Comparison of ENCODE assay signal across 17 cellular contexts in the genomic region with DNA sequence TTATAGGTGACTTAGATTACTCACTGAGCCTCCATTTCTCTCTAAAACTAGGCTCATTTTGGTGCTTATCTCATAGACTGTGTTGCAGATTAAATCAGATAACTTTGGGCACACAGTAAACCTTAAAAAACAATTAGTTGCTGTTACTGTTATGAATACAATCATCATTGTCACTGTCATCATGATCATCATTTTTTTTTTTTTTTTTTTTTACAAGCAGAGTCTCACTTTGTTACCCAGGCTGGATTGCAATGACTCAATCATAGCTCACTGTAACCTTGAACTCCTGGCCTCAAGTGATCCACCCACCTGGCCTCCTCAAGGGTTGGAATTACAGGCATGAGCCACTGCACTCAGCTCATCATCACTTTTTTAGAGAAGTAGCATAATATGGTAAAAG. TPM values are rescaled to one million over a fixed set of nuclear protein-coding genes. Genes with fewer than 3 reads are reported as not detected.
DNase-seq lines count a peak whose midpoint lies in the region; ATAC-seq and FAIRE-seq lines count a peak whose summit lies in the region.
"Had no signal": no experiment of that assay in that cellular context is flagged by ENCODE, and none has a peak within 500 bp of the region (broad histone marks: within the 10 kb centered on the region; RNA-seq: fewer than 3 reads in every experiment).

No MANE protein-coding gene starts in this region.

- intact Hi-C loops in left colon (cut with DNase I, micrococcal nuclease) = loop anchor here in 1 of 2 donors (10.0 kb wide), 1 partner anchor 214 kb away; no protein-coding TSS in a partner anchor

- FAIRE-seq in frontal cortex (lab: Jason Lieb, UNC) = no peak
- FAIRE-seq: K562 had no signal

- ATAC-seq in left colon (peak; percentile 61), GM21526 (IDR thresholded peaks at IDR 0.05; ENCODE audit: low FRiP score, unreplicated experiment) (no peak)
- ATAC-seq: gastroesophageal sphincter, K562, left lung had no signal

- peak in 2 of 3 donors; percentile 5 to 16 for DNase-seq in stimulated activated CD4-positive, alpha-beta T cell treated with anti-CD3 and anti-CD28 coated beads, Interleukin-12 subunit alpha, Interleukin-12 subunit beta, amount 100 ng/mL, for 48 hours (ENCODE audit: low read depth in 2 of 3, low spot score in 1 of 3)
- no peak for DNase-seq in stimulated activated CD4-positive, alpha-beta T cell treated with anti-CD3 and anti-CD28 coated beads, Interleukin-4, amount 100 ng/mL, for 4 hours
- peak; percentile 38 to 43 for DNase-seq in activated T-cell treated with anti-CD3 and anti-CD28 coated beads, Interleukin-2, amount 50 U/mL, for 48 hours
- DNase-seq in left colon = no peak
- DNase-seq in NCI-H510A treated with DMSO at 0.1 percent for 48 hours (lab: John Stamatoyannopoulos, UW) = no peak
- DNase-seq in frontal cortex (ENCODE audit: low spot score in 2 of 2) = no peak
- DNase-seq: CD8-positive, alpha-beta memory T cell; GOT3; NCI-H1048; NCI-H2081; NCI-H510A; Right ventricle myocardium superior; T-helper 1 cell had no signal

RNA-seq across cellular contexts. Expression of gene VWA8, which starts 60.0 kb away (rescaled TPM):
- total RNA-seq in left colon (10 to 100 TPM; 26.9 to 31.1 TPM), frontal cortex (49.3 TPM)

Comparison
In these comparisons a context has a peak if more than half of its experiments do, and no peak if none do; other contexts are left out.
1. DNase-seq: peak in stimulated activated CD4-positive, alpha-beta T cell treated with anti-CD3 and anti-CD28 coated beads, Interleukin-12 subunit alpha, Interleukin-12 subunit beta, amount 100 ng/mL, for 48 hours (2 of 3) and activated T-cell treated with anti-CD3 and anti-CD28 coated beads, Interleukin-2, amount 50 U/mL, for 48 hours (2 of 2); none in stimulated activated CD4-positive, alpha-beta T cell treated with anti-CD3 and anti-CD28 coated beads, Interleukin-4, amount 100 ng/mL, for 4 hours (0 of 2), left colon (0 of 2), NCI-H510A treated with DMSO at 0.1 percent for 48 hours (single experiment) and frontal cortex (0 of 2).